8 cellular contexts compared by ENCODE assay signal in the genomic region with DNA sequence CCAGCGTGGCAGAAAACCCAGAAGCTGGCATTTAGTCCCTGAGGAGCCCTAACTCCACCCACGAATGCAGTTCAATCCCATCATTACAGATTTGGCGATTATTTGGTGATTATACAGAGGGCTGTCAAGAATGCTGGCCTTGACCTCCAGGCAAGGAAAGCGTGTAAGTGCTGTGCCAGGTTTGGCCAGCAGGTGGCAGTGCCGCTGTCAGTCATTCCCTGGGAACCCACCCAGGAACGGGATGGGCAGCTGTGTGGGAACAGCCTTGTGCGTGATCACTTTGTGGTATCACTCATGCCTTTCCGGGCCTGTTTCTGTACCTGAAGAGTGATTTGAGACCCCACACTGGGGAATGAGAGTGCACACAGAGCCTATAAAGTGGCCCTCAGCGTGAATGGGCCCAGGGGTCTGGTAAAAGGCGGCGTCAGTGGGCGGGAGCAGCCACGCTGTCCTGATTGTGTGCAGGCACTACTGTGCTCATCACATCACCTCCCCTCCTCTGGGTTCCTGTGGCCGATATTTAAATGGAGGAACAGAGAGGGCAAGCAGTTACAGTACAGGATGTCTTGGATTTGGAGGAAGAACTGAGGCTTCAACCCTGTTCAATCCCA.
DNase-seq lines count a peak whose midpoint lies in the region; ATAC-seq and TF ChIP-seq lines count a peak whose summit lies in the region.

No MANE protein-coding gene starts in this region.

- H3K4me1 ChIP-seq in right lobe of liver, result no peaks in the 10 kb centered on the region

- ATAC-seq in right lobe of liver (peak; percentile 74 to 88 (median 82)), HG03457 (IDR thresholded peaks at IDR 0.05; ENCODE audit: unreplicated experiment) (no peak), HG02798 (IDR thresholded peaks at IDR 0.05; ENCODE audit: poor library complexity, unreplicated experiment) (no peak)

- intact Hi-C loops in right lobe of liver (cut with DNase I), result no loop called here

- no peak overlapping the region for H3K27ac ChIP-seq in right lobe of liver

- H3K4me3 ChIP-seq in choroid plexus epithelial cell (ENCODE audit: low read depth, low read length) (no peak overlapping the region), right lobe of liver (no peak overlapping the region)

- H3K9me3 ChIP-seq in right lobe of liver, result no peaks in the 10 kb centered on the region

- no peak for TF ChIP-seq POLR2A in right lobe of liver (IDR thresholded peaks at IDR 0.05)

- DNase-seq in EL, result peak; percentile 59
- peak; percentile 5 for DNase-seq in KG1 (lab: John Stamatoyannopoulos, UW)
- DNase-seq in activated CD4-positive, alpha-beta T cell treated with anti-CD3 and anti-CD28 coated beads for 48 hours, result peak; percentile 74
- DNase-seq in choroid plexus epithelial cell (ENCODE audit: low read depth), result peak; percentile 76
- peak; percentile 59 to 71 (median 60) for DNase-seq in right lobe of liver
- peak; percentile 44 for DNase-seq in stimulated activated CD8-positive, alpha-beta memory T cell treated with anti-CD3 and anti-CD28 coated beads, Interleukin-15, amount 100 ng/mL, for 1 hour (ENCODE audit: low read depth)

- H3K27me3 ChIP-seq in right lobe of liver, result no peaks in the 10 kb centered on the region

- TF ChIP-seq CTCF in choroid plexus epithelial cell (conservative IDR thresholded peaks at IDR 0.05; ENCODE audit: low read depth, low read length) (peak; percentile 98), right lobe of liver (IDR thresholded peaks at IDR 0.05) (peak; percentile 62 to 97 (median 94))

- H3K36me3 ChIP-seq in right lobe of liver, result no peaks in the 10 kb centered on the region

- WGBS in right lobe of liver (ENCODE audit: insufficient coverage, low coverage, low lambda C conversion rate, missing lambda C conversion rate), result 22% methylated on average over 12 of the region's 14 CpGs

Comparison
In these comparisons a context has a peak if more than half of its experiments do, and no peak if none do; other contexts are left out.
1. DNase-seq: peak in every context shown above with its lines; median percentile 76 in choroid plexus epithelial cell; 74 in activated CD4-positive, alpha-beta T cell treated with anti-CD3 and anti-CD28 coated beads for 48 hours; 60 in right lobe of liver; 59 in EL; 44 in stimulated activated CD8-positive, alpha-beta memory T cell treated with anti-CD3 and anti-CD28 coated beads, Interleukin-15, amount 100 ng/mL, for 1 hour; 5 in KG1.
2. ATAC-seq: peak in right lobe of liver (4 of 4); none in HG03457 (single experiment) and HG02798 (single experiment).